In the genomic region with DNA sequence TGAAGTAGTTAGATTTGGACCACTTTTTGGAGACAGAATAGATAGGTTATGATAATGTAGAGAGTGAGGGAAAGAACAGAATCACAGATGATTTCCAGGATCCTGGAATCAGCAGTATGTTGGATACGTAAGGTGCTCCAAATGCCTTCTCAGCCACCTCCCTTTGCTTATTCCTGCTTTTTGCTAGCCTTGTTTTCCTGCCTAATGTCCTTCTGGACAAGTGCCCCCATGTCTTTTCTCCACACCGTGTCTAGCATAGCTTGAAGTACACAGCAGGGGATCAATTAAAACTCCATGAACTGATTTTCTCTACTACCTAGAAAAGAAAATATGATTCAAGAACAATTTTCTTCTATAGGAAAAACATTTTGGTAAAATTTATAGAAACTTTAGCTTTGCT, we compare ENCODE assay signal across 27 cellular contexts.
"Had no signal": no experiment of that assay in that cellular context is flagged by ENCODE, and none has a peak within 500 bp of the region (broad histone marks: within the 10 kb centered on the region; RNA-seq: fewer than 3 reads in every experiment).

No MANE protein-coding gene starts in this region.

- DNase-seq: activated CD4-positive, alpha-beta memory T cell treated with anti-CD3 and anti-CD28 coated beads, Interleukin-2, amount 10 ng/mL, durations not matched to agents 7 days and 5 days; activated CD4-positive, alpha-beta T cell treated with anti-CD3 and anti-CD28 coated beads for 1 hour; activated CD4-positive, alpha-beta T cell treated with anti-CD3 and anti-CD28 coated beads for 36 hours; activated CD4-positive, alpha-beta T cell treated with anti-CD3 and anti-CD28 coated beads for 48 hours; activated CD4-positive, alpha-beta T cell treated with anti-CD3 and anti-CD28 coated beads, Interleukin-2, amount 10 ng/mL, durations not matched to agents 7 days and 5 days; activated CD4-positive, alpha-beta T cell treated with anti-CD3 and anti-CD28 coated beads, Interleukin-2, amount 50 U/mL, for 48 hours; activated CD4-positive, CD25-positive, alpha-beta regulatory T cell; activated CD8-positive, alpha-beta memory T cell treated with anti-CD3 and anti-CD28 coated beads for 24 hours; activated CD8-positive, alpha-beta memory T cell treated with anti-CD3 and anti-CD28 coated beads, Interleukin-2, amount 10 ng/mL, durations not matched to agents 7 days and 5 days; activated CD8-positive, alpha-beta memory T cell treated with anti-CD3 and anti-CD28 coated beads, Interleukin-2, amount 50 U/mL, for 48 hours; activated CD8-positive, alpha-beta T cell treated with anti-CD3 and anti-CD28 coated beads, Interleukin-2, amount 10 ng/mL, durations not matched to agents 7 days and 5 days; activated effector memory CD4-positive, alpha-beta T cell treated with Interleukin-2 at 50 U/mL for 16 hours; activated gamma-delta T cell; activated naive CD4-positive, alpha-beta T cell treated with anti-CD3 and anti-CD28 coated beads, Interleukin-2, amount 10 ng/mL, durations not matched to agents 7 days and 5 days; activated naive CD4-positive, alpha-beta T cell treated with Interleukin-2 at 50 U/mL for 16 hours; activated naive CD8-positive, alpha-beta T cell treated with anti-CD3 and anti-CD28 coated beads, Interleukin-2, amount 10 ng/mL, durations not matched to agents 7 days and 5 days; activated naive CD8-positive, alpha-beta T cell treated with anti-CD3 and anti-CD28 coated beads, Interleukin-2, amount 50 U/mL, for 24 hours; activated T-cell treated with anti-CD3 and anti-CD28 coated beads, Interleukin-2, amount 50 U/mL, for 24 hours; activated T-cell treated with anti-CD3 and anti-CD28 coated beads, Interleukin-2, amount 50 U/mL, for 48 hours; amygdala; anterior cingulate cortex; T-helper 1 cell; T-helper 2 cell; T-helper 9 cell; WERI-Rb-1 had no signal

- ATAC-seq: activated CD4-positive, alpha-beta T cell treated with anti-CD3 and anti-CD28 coated beads for 36 hours; activated CD4-positive, CD25-positive, alpha-beta regulatory T cell treated with anti-CD3 and anti-CD28 coated beads, Interleukin-2, amount 50 U/mL, for 24 hours; activated CD8-positive, alpha-beta memory T cell treated with anti-CD3 and anti-CD28 coated beads, Interleukin-2, amount 10 ng/mL, durations not matched to agents 7 days and 5 days; activated CD8-positive, alpha-beta T cell treated with anti-CD3 and anti-CD28 coated beads, Interleukin-2, amount 10 ng/mL, durations not matched to agents 7 days and 5 days; activated naive CD8-positive, alpha-beta T cell treated with anti-CD3 and anti-CD28 coated beads, Interleukin-2, amount 50 U/mL, for 24 hours; WTC11 had no signal
